8 cellular contexts compared by ENCODE assay signal in the genomic region with DNA sequence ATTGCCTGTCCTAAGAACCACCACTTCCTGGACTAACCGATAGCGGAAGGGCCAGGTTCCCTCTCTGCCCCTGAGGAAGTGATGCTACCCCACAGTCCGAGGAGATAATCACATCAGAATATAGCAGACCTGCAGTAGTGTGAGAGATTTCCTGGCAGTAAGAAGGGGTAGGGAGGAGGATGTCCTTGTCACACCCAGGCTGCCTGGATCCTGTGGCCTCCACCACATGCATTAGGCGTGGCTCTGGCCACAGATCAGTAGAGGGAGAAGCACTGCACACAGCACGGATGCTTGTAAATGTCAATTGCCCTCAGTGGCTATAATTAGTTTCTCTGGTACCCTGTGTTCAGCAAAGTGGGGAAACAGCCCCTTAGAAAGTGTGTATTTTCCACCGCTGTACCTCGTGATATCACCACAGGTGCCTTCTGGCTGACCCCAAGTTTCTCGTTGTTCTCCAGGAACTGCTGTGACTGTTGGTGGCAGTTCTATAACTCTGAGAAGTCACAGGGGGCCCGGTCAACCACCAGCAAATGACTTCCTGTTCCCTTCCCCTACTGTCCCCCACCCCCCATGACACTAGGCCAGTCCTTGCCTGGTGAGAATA.
DNase-seq lines count a peak whose midpoint lies in the region; ATAC-seq, FAIRE-seq and TF ChIP-seq lines count a peak whose summit lies in the region.

No MANE protein-coding gene starts in this region.

- FAIRE-seq in D721Med (lab: Jason Lieb, UNC), result no peak

- H3K4me3 Mint-ChIP-seq in activated B cell treated with CpG ODN at 0.5 μM for 24 hours, result peak overlapping the region; percentile 47

- CTCF ChIA-PET in activated B cell treated with CpG ODN at 0.5 μM for 24 hours (lab: Charles Lee), result no interaction called here

- POLR2A ChIA-PET in activated B cell treated with CpG ODN at 0.5 μM for 24 hours (lab: Charles Lee), result interaction anchor here (0.6 to 4.6 kb wide), 5 partner anchors 10 to 345 kb away, joined by 4 to 16 read pairs (median 7); partner anchors contain the start of gene HSPA8

- ATAC-seq in GM19025 (IDR thresholded peaks at IDR 0.05; ENCODE audit: low read depth, unreplicated experiment) (peak; percentile 72), HG03097 (IDR thresholded peaks at IDR 0.05; ENCODE audit: low FRiP score, unreplicated experiment) (peak; percentile 59), activated B cell treated with CpG ODN at 0.5 μM for 24 hours (ENCODE audit: low read depth) (peak; percentile 69)

- peaks cover 2% of the 10 kb centered on the region for H3K27me3 Mint-ChIP-seq in activated B cell treated with CpG ODN at 0.5 μM for 24 hours

- TF ChIP-seq CTCF in activated B cell treated with CpG ODN at 0.5 μM for 24 hours (IDR thresholded peaks at IDR 0.05) (no peak), D721Med (IDR thresholded peaks at IDR 0.05; ENCODE audit: insufficient read depth, missing control alignments) (no peak)

- H3K9me3 Mint-ChIP-seq in activated B cell treated with CpG ODN at 0.5 μM for 24 hours, result no peaks in the 10 kb centered on the region

- intact Hi-C loops in activated B cell treated with CpG ODN at 0.5 μM for 24 hours (cut with micrococcal nuclease), result loop anchor here (1.0 to 10.0 kb wide), 4 partner anchors 20 to 347 kb away; partner anchors contain the start of gene HSPA8

- peak overlapping the region; percentile 80 for H3K27ac Mint-ChIP-seq in activated B cell treated with CpG ODN at 0.5 μM for 24 hours

- no peaks in the 10 kb centered on the region for H3K36me3 Mint-ChIP-seq in activated B cell treated with CpG ODN at 0.5 μM for 24 hours (ENCODE audit: low read depth)

- DNase-seq in AML-193 (lab: John Stamatoyannopoulos, UW) (peak; percentile 82 to 83), activated B cell treated with CpG ODN at 0.5 μM for 24 hours (peak; percentile 38), hepatic stellate cell (ENCODE audit: low spot score) (no peak), DMS53 treated with DMSO at 0.1 percent for 48 hours (lab: John Stamatoyannopoulos, UW; ENCODE audit: unreplicated experiment) (no peak), D721Med (ENCODE audit: insufficient read length, low spot score) (no peak)
- DNase-seq in stimulated activated CD8-positive, alpha-beta memory T cell treated with anti-CD3 and anti-CD28 coated beads, Interleukin-12 subunit alpha, Interleukin-12 subunit beta, amount 100 ng/mL, for 1 hour (ENCODE audit: low read depth), result peak; percentile 18

- H3K4me1 Mint-ChIP-seq in activated B cell treated with CpG ODN at 0.5 μM for 24 hours, result peaks cover 83% of the 10 kb centered on the region

Comparison
In these comparisons a context has a peak if more than half of its experiments do, and no peak if none do; other contexts are left out.
1. DNase-seq: peak in AML-193 (2 of 2), activated B cell treated with CpG ODN at 0.5 μM for 24 hours (single experiment) and stimulated activated CD8-positive, alpha-beta memory T cell treated with anti-CD3 and anti-CD28 coated beads, Interleukin-12 subunit alpha, Interleukin-12 subunit beta, amount 100 ng/mL, for 1 hour (single experiment); none in hepatic stellate cell (single experiment), DMS53 treated with DMSO at 0.1 percent for 48 hours (single experiment) and D721Med (single experiment).
2. Peak in every context shown above with its lines, with median percentiles within 50 percentile points of each other: ATAC-seq.